In the genomic region with DNA sequence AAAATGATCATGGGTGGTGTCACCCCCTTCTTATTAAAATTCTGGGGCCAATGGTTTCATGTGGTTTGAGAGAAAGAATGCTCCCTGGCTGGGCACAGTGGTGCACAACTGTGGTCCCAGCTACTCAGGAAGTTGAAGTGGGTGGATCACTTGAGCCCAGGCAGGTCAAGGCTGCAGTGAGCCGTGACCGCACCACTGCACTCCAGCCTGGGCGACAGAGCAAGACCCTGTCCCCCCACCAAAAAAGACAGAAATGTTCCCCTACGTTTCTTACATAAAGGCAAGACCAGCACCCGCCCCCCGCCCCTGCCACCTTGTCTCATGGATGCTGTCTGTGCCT, we compare ENCODE assay signal across 15 cellular contexts. TPM values are rescaled to one million over a fixed set of nuclear protein-coding genes. Genes with fewer than 3 reads are reported as not detected.
DNase-seq lines count a peak whose midpoint lies in the region; ATAC-seq and TF ChIP-seq lines count a peak whose summit lies in the region.
"Had no signal": no experiment of that assay in that cellular context is flagged by ENCODE, and none has a peak within 500 bp of the region (broad histone marks: within the 10 kb centered on the region; RNA-seq: fewer than 3 reads in every experiment).

No MANE protein-coding gene starts in this region.

- peak overlapping the region; percentile 28 for H2AK5ac ChIP-seq in neuronal stem cell (ENCODE audit: low read depth, low read length)

- DNase-seq in GM23338 (ENCODE audit: low spot score) (no peak), neuronal stem cell (ENCODE audit: low spot score) (no peak), iPS-NIHi11 (ENCODE audit: low spot score) (no peak), CD1c-positive myeloid dendritic cell (ENCODE audit: extremely low spot score) (no peak)
- DNase-seq in effector CD8-positive, alpha-beta T cell (lab: John Stamatoyannopoulos, UW) = no peak
- DNase-seq in stimulated activated naive CD8-positive, alpha-beta T cell treated with anti-CD3 and anti-CD28 coated beads, Interleukin-15, amount 100 ng/mL, for 72 hours = no peak
- DNase-seq: DND-41; KG1; left ventricle myocardium inferior; naive thymus-derived CD4-positive, alpha-beta T cell; NCI-H1092 treated with DMSO at 0.1 percent for 48 hours; T-cell had no signal

- no peaks in the 10 kb centered on the region for H3K9me3 ChIP-seq in OCI-LY3 (ENCODE audit: insufficient read depth, low read length)
- H3K9me3 ChIP-seq in neuronal stem cell (replicated peaks in 1 of 2; ENCODE audit: control insufficient read depth in 2 of 2, insufficient read depth in 1 of 2, low read depth in 1 of 2, low read length in 2 of 2) = peaks cover 0 to 2% of the 10 kb centered on the region in 2 donors
- H3K9me3 ChIP-seq: left ventricle myocardium inferior had no signal

- no peak overlapping the region for H3K27ac Mint-ChIP-seq in GM23338
- H3K27ac Mint-ChIP-seq in stimulated activated naive CD8-positive, alpha-beta T cell treated with anti-CD3 and anti-CD28 coated beads, Interleukin-15, amount 100 ng/mL, for 72 hours = no peak overlapping the region
- H3K27ac Mint-ChIP-seq: T-cell had no signal

- peak overlapping the region; percentile 13 for H3K18ac ChIP-seq in neuronal stem cell (ENCODE audit: low read length)

- peaks cover 2% of the 10 kb centered on the region for H3K27me3 Mint-ChIP-seq in GM23338 (ENCODE audit: insufficient read depth, low read depth, poor library complexity)
- no peaks in the 10 kb centered on the region for H3K27me3 Mint-ChIP-seq in stimulated activated naive CD8-positive, alpha-beta T cell treated with anti-CD3 and anti-CD28 coated beads, Interleukin-15, amount 100 ng/mL, for 72 hours
- H3K27me3 Mint-ChIP-seq: naive thymus-derived CD4-positive, alpha-beta T cell; T-cell had no signal

- H3K27me3 ChIP-seq in GM23338 (ENCODE audit: insufficient read depth) (no peaks in the 10 kb centered on the region), OCI-LY3 (ENCODE audit: low read depth, low read length) (no peaks in the 10 kb centered on the region), neuronal stem cell (ENCODE audit: control insufficient read depth in 3 of 3, insufficient read depth in 3 of 3, low read depth in 1 of 3, low read length in 3 of 3) (no peaks in the 10 kb centered on the region)

- ATAC-seq in GM18498 (IDR thresholded peaks at IDR 0.05; ENCODE audit: unreplicated experiment) = peak; percentile 60
- ATAC-seq in GM23338 = peak; percentile 14; the same call in 2 of the 3 replicates
- ATAC-seq in stimulated activated naive CD8-positive, alpha-beta T cell treated with anti-CD3 and anti-CD28 coated beads, Interleukin-15, amount 100 ng/mL, for 72 hours = no peak
- ATAC-seq: naive thymus-derived CD4-positive, alpha-beta T cell; T-cell had no signal

- H4K8ac ChIP-seq in neuronal stem cell (ENCODE audit: low read depth, low read length) = no peak overlapping the region

- no peak overlapping the region for H3K4me2 ChIP-seq in GM23338
- H3K4me2 ChIP-seq in OCI-LY3 (ENCODE audit: low read length) = peak overlapping the region; percentile 43
- no peak overlapping the region for H3K4me2 ChIP-seq in neuronal stem cell (ENCODE audit: insufficient read depth, low read length, poor library complexity, severe bottlenecking)

- H3K4me3 ChIP-seq in GM23338 (no peak overlapping the region), OCI-LY3 (ENCODE audit: low read length) (peak overlapping the region; percentile 36; the same call in 1 of the 2 replicates), neuronal stem cell (ENCODE audit: low read length in 2 of 2) (no peak overlapping the region)
- H3K4me3 ChIP-seq: left ventricle myocardium inferior had no signal

- H3K9me3 Mint-ChIP-seq in GM23338 = no peaks in the 10 kb centered on the region
- no peaks in the 10 kb centered on the region for H3K9me3 Mint-ChIP-seq in stimulated activated naive CD8-positive, alpha-beta T cell treated with anti-CD3 and anti-CD28 coated beads, Interleukin-15, amount 100 ng/mL, for 72 hours
- H3K9me3 Mint-ChIP-seq: T-cell had no signal

- WGBS in neuronal stem cell (ENCODE audit: extremely low coverage in 2 of 2, insufficient read length in 2 of 2, insufficient replicate concordance in 1 of 2), 2 donors = no CpG with 5 or more reads among the region's 6 CpGs

- H3K36me3 ChIP-seq in GM23338 (ENCODE audit: insufficient read depth) = no peaks in the 10 kb centered on the region
- H3K36me3 ChIP-seq in OCI-LY3 (replicated peaks; ENCODE audit: low read depth, low read length) = no peaks in the 10 kb centered on the region
- no peaks in the 10 kb centered on the region for H3K36me3 ChIP-seq in neuronal stem cell (replicated peaks in 1 of 2; ENCODE audit: control insufficient read depth in 2 of 2, insufficient read depth in 2 of 2, low read length in 2 of 2)
- H3K36me3 ChIP-seq: left ventricle myocardium inferior had no signal

- no peaks in the 10 kb centered on the region for H3K79me2 ChIP-seq in GM23338 (replicated peaks; ENCODE audit: insufficient read depth)
- no peaks in the 10 kb centered on the region for H3K79me2 ChIP-seq in OCI-LY3 (ENCODE audit: low read length)

- H3K14ac ChIP-seq in neuronal stem cell (ENCODE audit: low read length) = no peak overlapping the region

- H3K9me2 ChIP-seq in GM23338 (ENCODE audit: insufficient read depth) = no peaks in the 10 kb centered on the region

- no peak overlapping the region for H3K4me3 Mint-ChIP-seq in GM23338
- no peak overlapping the region for H3K4me3 Mint-ChIP-seq in stimulated activated naive CD8-positive, alpha-beta T cell treated with anti-CD3 and anti-CD28 coated beads, Interleukin-15, amount 100 ng/mL, for 72 hours
- H3K4me3 Mint-ChIP-seq: naive thymus-derived CD4-positive, alpha-beta T cell; T-cell had no signal

- no peak overlapping the region for H3K4ac ChIP-seq in neuronal stem cell (ENCODE audit: low read length)

- no peak overlapping the region for H2BK120ac ChIP-seq in neuronal stem cell (ENCODE audit: low read depth, low read length)

- H4K20me1 ChIP-seq in GM23338 (replicated peaks; ENCODE audit: insufficient read depth) (no peaks in the 10 kb centered on the region), OCI-LY3 (ENCODE audit: insufficient read depth, low read length) (no peaks in the 10 kb centered on the region)

- H2AFZ ChIP-seq in GM23338 (no peak overlapping the region), OCI-LY3 (ENCODE audit: low read depth, low read length) (no peak overlapping the region), neuronal stem cell (ENCODE audit: low read length) (no peak overlapping the region)

- peak overlapping the region; percentile 76 for H2BK15ac ChIP-seq in neuronal stem cell (ENCODE audit: low read length)

- H3F3A ChIP-seq in GM23338 (replicated peaks; ENCODE audit: low read depth) = no peaks in the 10 kb centered on the region

- peaks cover 2% of the 10 kb centered on the region; the same call in 1 of the 3 replicates for H3K4me1 Mint-ChIP-seq in GM23338
- peaks cover 11% of the 10 kb centered on the region for H3K4me1 Mint-ChIP-seq in stimulated activated naive CD8-positive, alpha-beta T cell treated with anti-CD3 and anti-CD28 coated beads, Interleukin-15, amount 100 ng/mL, for 72 hours

- no peak overlapping the region for H3K27ac ChIP-seq in GM23338 (ENCODE audit: low read depth)
- H3K27ac ChIP-seq in OCI-LY3 (ENCODE audit: low read length) = no peak overlapping the region
- no peak overlapping the region for H3K27ac ChIP-seq in neuronal stem cell (replicated peaks; ENCODE audit: low read length)
- H3K27ac ChIP-seq: C4-2B, left ventricle myocardium inferior had no signal

- H3K23ac ChIP-seq in neuronal stem cell (ENCODE audit: low read depth, low read length, poor library complexity) = no peak overlapping the region

- no peak overlapping the region for H4K91ac ChIP-seq in neuronal stem cell (ENCODE audit: low read depth, low read length, poor library complexity)

- H3K79me1 ChIP-seq in neuronal stem cell (ENCODE audit: low read depth, low read length) = no peaks in the 10 kb centered on the region

- H3K36me3 Mint-ChIP-seq in GM23338 (ENCODE audit: low read depth) = no peaks in the 10 kb centered on the region; the same call in 2 of the 3 replicates
- H3K36me3 Mint-ChIP-seq: naive thymus-derived CD4-positive, alpha-beta T cell; T-cell had no signal

- H2BK5ac ChIP-seq in neuronal stem cell (ENCODE audit: low read length) = no peak overlapping the region

- no peaks in the 10 kb centered on the region for H3K4me1 ChIP-seq in GM23338 (ENCODE audit: insufficient read depth)
- peaks cover 35% of the 10 kb centered on the region for H3K4me1 ChIP-seq in OCI-LY3 (ENCODE audit: low read length)
- H3K4me1 ChIP-seq in neuronal stem cell (ENCODE audit: control insufficient read depth in 2 of 2, insufficient read depth in 1 of 2, low read depth in 1 of 2, low read length in 2 of 2) = peaks cover 0 to 2% of the 10 kb centered on the region in 2 donors

- TF ChIP-seq CTCF in GM23338 (conservative IDR thresholded peaks at IDR 0.05; ENCODE audit: low read depth in 2 of 2) (no peak), OCI-LY3 (IDR thresholded peaks at IDR 0.05; ENCODE audit: low read depth, low read length) (0 out of 2 replicates have a peak, but pooled peaks have one; percentile 1)

- H2BK12ac ChIP-seq in neuronal stem cell (ENCODE audit: low read length) = no peak overlapping the region

- H3K9ac ChIP-seq in OCI-LY3 (ENCODE audit: low read length) (0 out of 2 replicates have a peak overlapping the region, but pooled peaks have one; percentile 5), neuronal stem cell (ENCODE audit: low read depth, low read length, poor library complexity) (no peak overlapping the region)

TF ChIP-seq in GM23338, 12 proteins besides CTCF, POLR2A, EP300 and RAD21:
- no peak for TF ChIP-seq ZNF114 (CRISPR knock-in tag; IDR thresholded peaks at IDR 0.05)
- TF ChIP-seq NANOG (IDR thresholded peaks at IDR 0.05; ENCODE audit: borderline replicate concordance) = no peak

RNA-seq across cellular contexts. Expression of a gene that starts 53.0 kb away (rescaled TPM):
- total RNA-seq in GM23338 (2014; rRNA removed; shearing (Covaris generic)) = 87.0 and 135 TPM in 2 replicates
- polyA plus RNA-seq in GM23338 (2016; fragmentation: Nextera tagmentation; extraction: Ambion mirVana) = 110 and 119 TPM in 2 replicates
- 252 TPM for polyA plus RNA-seq in neuronal stem cell (2013, experiment 1 of 2)
- polyA plus RNA-seq in neuronal stem cell (2013, experiment 2 of 2) = 263 TPM
